Comparison of ENCODE assay signal across 14 cellular contexts in the genomic region with DNA sequence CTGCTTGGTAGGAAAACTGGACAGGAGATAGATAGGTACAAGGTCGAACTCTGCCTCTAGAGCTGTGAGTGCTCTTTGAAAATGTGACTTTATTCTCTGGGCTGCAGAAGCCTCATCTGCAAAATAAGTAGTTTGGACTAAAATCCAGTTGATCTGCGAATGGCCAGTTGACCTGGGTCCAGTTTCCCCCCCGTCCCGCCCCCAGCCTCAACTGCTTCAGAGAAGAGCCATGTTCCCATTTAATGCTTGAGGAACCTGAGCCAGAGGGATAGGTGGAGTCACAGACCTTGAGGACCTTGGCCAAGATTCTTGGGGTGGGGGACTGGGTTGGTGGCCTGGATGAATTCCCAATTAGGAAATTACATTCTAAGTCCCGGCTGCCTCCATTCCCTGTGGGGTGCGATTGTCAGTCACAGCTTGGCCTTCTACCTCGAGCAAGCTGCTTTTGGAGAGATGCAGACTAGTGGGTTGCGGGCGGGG. TPM values are rescaled to one million over a fixed set of nuclear protein-coding genes. Genes with fewer than 3 reads are reported as not detected.
A peak's percentile ranks its signal among the peaks of the same experiment; 100 is the strongest.
DNase-seq lines count a peak whose midpoint lies in the region; ATAC-seq, FAIRE-seq and TF ChIP-seq lines count a peak whose summit lies in the region.
"Had no signal": no experiment of that assay in that cellular context is flagged by ENCODE, and none has a peak within 500 bp of the region (broad histone marks: within the 10 kb centered on the region; RNA-seq: fewer than 3 reads in every experiment).

No MANE protein-coding gene starts in this region.

- H3K27ac Mint-ChIP-seq in mesothelial cell of epicardium = peak overlapping the region; percentile 73

- no peaks in the 10 kb centered on the region for H3K27me3 Mint-ChIP-seq in mesothelial cell of epicardium (ENCODE audit: low read depth)

- H3K27ac ChIP-seq in heart right ventricle (peak overlapping the region in 6 of 10 donors; percentile 78 to 90 (median 84)), coronary artery (peak overlapping the region; percentile 97 to 99), upper lobe of right lung (peak overlapping the region; percentile 90), small intestine (ENCODE audit: low read depth in 1 of 2, low read length in 1 of 2) (no peak overlapping the region)

- 79 to 81% methylated on average over 9 of the region's 9 CpGs for WGBS in heart right ventricle, 2 donors
- 86 to 89% (median 87%) methylated on average over 9 of the region's 9 CpGs for WGBS in small intestine, 3 donors

- no peak for TF ChIP-seq CTCF in heart right ventricle (IDR thresholded peaks at IDR 0.05)
- TF ChIP-seq CTCF in coronary artery (IDR thresholded peaks at IDR 0.05) = no peak
- no peak for TF ChIP-seq CTCF in mesothelial cell of epicardium (IDR thresholded peaks at IDR 0.05; ENCODE audit: unreplicated experiment)
- TF ChIP-seq CTCF in upper lobe of right lung (IDR thresholded peaks at IDR 0.05) = no peak

- FAIRE-seq in small intestine (lab: Jason Lieb, UNC) = no peak
- FAIRE-seq: bronchial epithelial cell had no signal

- H3K27me3 ChIP-seq in heart right ventricle = peaks cover 0 to 61% (median 14%) of the 10 kb centered on the region in 7 donors
- H3K27me3 ChIP-seq in upper lobe of right lung = peaks cover 11% of the 10 kb centered on the region
- peaks cover 2 to 8% of the 10 kb centered on the region in 2 donors for H3K27me3 ChIP-seq in small intestine (ENCODE audit: control insufficient read depth in 2 of 2, insufficient read depth in 2 of 2, low read length in 2 of 2)
- H3K27me3 ChIP-seq: SJSA1 had no signal

- H3K9me3 ChIP-seq in heart right ventricle (no peaks in the 10 kb centered on the region), upper lobe of right lung (no peaks in the 10 kb centered on the region), small intestine (ENCODE audit: control insufficient read depth, low read depth) (no peaks in the 10 kb centered on the region)

- ATAC-seq in heart right ventricle = no peak
- ATAC-seq in left cardiac atrium = no peak
- ATAC-seq in upper lobe of right lung = no peak

- H3K4me1 ChIP-seq in heart right ventricle (peaks cover 8 to 76% (median 58%) of the 10 kb centered on the region in 9 donors), upper lobe of right lung (peaks cover 33% of the 10 kb centered on the region), small intestine (ENCODE audit: control insufficient read depth in 2 of 2, insufficient read depth in 1 of 2, low read depth in 1 of 2, low read length in 1 of 2) (no peaks in the 10 kb centered on the region)

- H3K36me3 ChIP-seq in heart right ventricle (no peaks in the 10 kb centered on the region), upper lobe of right lung (no peaks in the 10 kb centered on the region), small intestine (ENCODE audit: control insufficient read depth in 2 of 2, insufficient read depth in 2 of 2, low read length in 2 of 2) (no peaks in the 10 kb centered on the region)
- H3K36me3 ChIP-seq: SJSA1 had no signal

- intact Hi-C loops in heart right ventricle (cut with DNase I) = loop anchor here in 8 of 10 donors (2.0 to 10.0 kb wide), 9 partner anchors 137 to 699 kb away; partner anchors contain the start of gene MED13 (in 2 of the 8)
- intact Hi-C loops in left cardiac atrium (cut with DNase I) = loop anchor here (10.0 kb wide), 2 partner anchors 141 to 421 kb away; no protein-coding TSS in a partner anchor
- intact Hi-C loops in upper lobe of right lung (cut with DNase I) = no loop called here

- peak overlapping the region; percentile 78 for H3K4me3 Mint-ChIP-seq in mesothelial cell of epicardium

- no peaks in the 10 kb centered on the region for H3K9me3 Mint-ChIP-seq in mesothelial cell of epicardium

- no peak for DNase-seq in heart right ventricle
- no peak for DNase-seq in left cardiac atrium
- DNase-seq in coronary artery (ENCODE audit: low spot score) = no peak
- DNase-seq in mesothelial cell of epicardium (ENCODE audit: low spot score in 2 of 2, unreplicated experiment in 2 of 2) = peak in 1 of 2 experiments; percentile 27
- DNase-seq in upper lobe of right lung = no peak
- DNase-seq in SW480 (ENCODE audit: low spot score) = no peak
- DNase-seq in EL = no peak
- DNase-seq in small intestine = no peak
- DNase-seq: activated CD4-positive, alpha-beta T cell treated with anti-CD3 and anti-CD28 coated beads for 1 hour; stimulated activated CD4-positive, alpha-beta T cell treated with anti-CD3 and anti-CD28 coated beads, Interleukin-4, amount 100 ng/mL, for 24 hours; substantia nigra had no signal

- peaks cover 43% of the 10 kb centered on the region for H3K4me1 Mint-ChIP-seq in mesothelial cell of epicardium

- no peaks in the 10 kb centered on the region for H3K36me3 Mint-ChIP-seq in mesothelial cell of epicardium

- peak overlapping the region in 6 of 10 donors; percentile 58 to 81 (median 72) for H3K4me3 ChIP-seq in heart right ventricle
- H3K4me3 ChIP-seq in coronary artery = peak overlapping the region; percentile 84
- H3K4me3 ChIP-seq in upper lobe of right lung = peak overlapping the region; percentile 73
- no peak overlapping the region for H3K4me3 ChIP-seq in small intestine (ENCODE audit: low read depth in 1 of 2, low read length in 2 of 2)

RNA-seq across cellular contexts. Expression of gene TBX2, which starts 14.1 kb away (rescaled TPM):
- total RNA-seq in heart right ventricle (10 to 100 TPM in 5 of 10 donors, 1 to 10 TPM in 5; 4.6 to 21.8 (median 10.0) TPM), left cardiac atrium (10 to 100 TPM; 12.1 to 17.0 TPM), mesothelial cell of epicardium (164 to 176 TPM (median 173 TPM) in 3 replicates), upper lobe of right lung (122 TPM)
- polyA plus RNA-seq in heart right ventricle (10 to 100 TPM; 13.4 to 31.1 TPM), small intestine (1 to 10 TPM in 2 of 3 donors, under 1 TPM in 1; 0.45 to 9.5 (median 4.3) TPM)

RNA-seq across cellular contexts. Expression of gene TBX4, which starts 38.5 kb away (rescaled TPM):
- not detected for total RNA-seq in heart right ventricle
- polyA plus RNA-seq in heart right ventricle = under 1 TPM in 1 of 2 donors, not detected in 1; 0.03 TPM
- total RNA-seq in left cardiac atrium = not detected
- 51.9 to 56.6 TPM (median 54.2 TPM) in 3 replicates for total RNA-seq in mesothelial cell of epicardium
- 28.6 TPM for total RNA-seq in upper lobe of right lung
- polyA plus RNA-seq in small intestine = not detected
- total RNA-seq: bronchial epithelial cell, epithelial cell of proximal tubule had no signal

Comparison
In these comparisons a context has a peak if more than half of its experiments do, and no peak if none do; other contexts are left out.
1. H3K27ac ChIP-seq: peak in heart right ventricle (6 of 10), coronary artery (2 of 2) and upper lobe of right lung (single experiment); none in small intestine (0 of 2).
2. H3K4me3 ChIP-seq: peak in heart right ventricle (6 of 10), coronary artery (single experiment) and upper lobe of right lung (single experiment); none in small intestine (0 of 2).
3. RNA of gene TBX4, which starts 38.5 kb away (total RNA-seq): 51.9 to 56.6 TPM in mesothelial cell of epicardium and 28.6 TPM in upper lobe of right lung (single experiment); not detected in left cardiac atrium and not detected in heart right ventricle; every median in the first group is over 10 times any median in the second.